Comparison of ENCODE assay signal across 1 cellular context in the genomic region with DNA sequence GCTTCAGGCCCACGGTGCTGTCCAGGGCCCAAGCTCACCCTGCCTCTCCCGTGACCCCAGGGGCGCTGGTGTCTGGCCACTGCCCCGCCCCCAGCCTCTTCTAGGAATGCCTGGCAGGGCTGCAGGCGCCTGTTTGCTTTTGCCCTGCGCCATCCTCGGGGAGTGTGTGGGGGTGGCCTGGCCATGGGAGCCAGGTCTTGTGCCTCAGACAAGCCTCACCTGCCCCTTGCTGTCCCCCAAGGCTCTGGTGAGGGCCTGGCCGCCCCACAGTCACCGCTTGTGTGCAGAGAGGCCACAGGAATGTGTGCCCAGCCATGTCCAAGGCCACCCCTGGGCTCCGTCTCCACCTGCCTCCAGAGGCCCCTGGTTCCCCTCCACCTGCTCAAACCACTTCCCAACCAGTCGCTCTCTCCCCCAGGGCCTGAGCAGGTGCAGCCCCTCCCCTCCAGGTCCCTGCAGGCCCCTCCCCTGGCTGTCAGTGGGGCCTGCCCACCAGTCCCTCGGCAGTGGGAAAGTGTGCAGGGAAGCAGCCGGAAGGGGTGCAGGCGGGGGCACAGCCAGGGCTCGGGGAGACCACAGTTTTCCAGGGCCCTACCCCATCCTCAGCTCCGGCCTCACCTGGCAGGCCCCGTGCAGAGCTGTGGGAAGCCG.
A peak's percentile ranks its signal among the peaks of the same experiment; 100 is the strongest.
TF ChIP-seq lines count a peak whose summit lies in the region.

No MANE protein-coding gene starts in this region.

TF ChIP-seq in HepG2, 621 proteins besides CTCF, POLR2A, EP300 and RAD21 (continued from another document and continues in another):
- TF ChIP-seq, protein P1, sequence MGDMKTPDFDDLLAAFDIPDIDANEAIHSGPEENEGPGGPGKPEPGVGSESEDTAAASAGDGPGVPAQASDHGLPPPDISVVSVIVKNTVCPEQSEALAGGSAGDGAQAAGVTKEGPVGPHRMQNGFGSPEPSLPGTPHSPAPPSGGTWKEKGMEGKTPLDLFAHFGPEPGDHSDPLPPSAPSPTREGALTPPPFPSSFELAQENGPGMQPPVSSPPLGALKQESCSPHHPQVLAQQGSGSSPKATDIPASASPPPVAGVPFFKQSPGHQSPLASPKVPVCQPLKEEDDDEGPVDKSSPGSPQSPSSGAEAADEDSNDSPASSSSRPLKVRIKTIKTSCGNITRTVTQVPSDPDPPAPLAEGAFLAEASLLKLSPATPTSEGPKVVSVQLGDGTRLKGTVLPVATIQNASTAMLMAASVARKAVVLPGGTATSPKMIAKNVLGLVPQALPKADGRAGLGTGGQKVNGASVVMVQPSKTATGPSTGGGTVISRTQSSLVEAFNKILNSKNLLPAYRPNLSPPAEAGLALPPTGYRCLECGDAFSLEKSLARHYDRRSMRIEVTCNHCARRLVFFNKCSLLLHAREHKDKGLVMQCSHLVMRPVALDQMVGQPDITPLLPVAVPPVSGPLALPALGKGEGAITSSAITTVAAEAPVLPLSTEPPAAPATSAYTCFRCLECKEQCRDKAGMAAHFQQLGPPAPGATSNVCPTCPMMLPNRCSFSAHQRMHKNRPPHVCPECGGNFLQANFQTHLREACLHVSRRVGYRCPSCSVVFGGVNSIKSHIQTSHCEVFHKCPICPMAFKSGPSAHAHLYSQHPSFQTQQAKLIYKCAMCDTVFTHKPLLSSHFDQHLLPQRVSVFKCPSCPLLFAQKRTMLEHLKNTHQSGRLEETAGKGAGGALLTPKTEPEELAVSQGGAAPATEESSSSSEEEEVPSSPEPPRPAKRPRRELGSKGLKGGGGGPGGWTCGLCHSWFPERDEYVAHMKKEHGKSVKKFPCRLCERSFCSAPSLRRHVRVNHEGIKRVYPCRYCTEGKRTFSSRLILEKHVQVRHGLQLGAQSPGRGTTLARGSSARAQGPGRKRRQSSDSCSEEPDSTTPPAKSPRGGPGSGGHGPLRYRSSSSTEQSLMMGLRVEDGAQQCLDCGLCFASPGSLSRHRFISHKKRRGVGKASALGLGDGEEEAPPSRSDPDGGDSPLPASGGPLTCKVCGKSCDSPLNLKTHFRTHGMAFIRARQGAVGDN (CRISPR knock-in tag; IDR thresholded peaks at IDR 0.05) = peak; percentile 78
- peak; percentile 74; the same call in 1 of the 2 replicates for TF ChIP-seq RARA (CRISPR knock-in tag; IDR thresholded peaks at IDR 0.05)
- no peak for TF ChIP-seq GATA4 (IDR thresholded peaks at IDR 0.05; ENCODE audit: borderline replicate concordance, low read depth)
- TF ChIP-seq, protein P2, sequence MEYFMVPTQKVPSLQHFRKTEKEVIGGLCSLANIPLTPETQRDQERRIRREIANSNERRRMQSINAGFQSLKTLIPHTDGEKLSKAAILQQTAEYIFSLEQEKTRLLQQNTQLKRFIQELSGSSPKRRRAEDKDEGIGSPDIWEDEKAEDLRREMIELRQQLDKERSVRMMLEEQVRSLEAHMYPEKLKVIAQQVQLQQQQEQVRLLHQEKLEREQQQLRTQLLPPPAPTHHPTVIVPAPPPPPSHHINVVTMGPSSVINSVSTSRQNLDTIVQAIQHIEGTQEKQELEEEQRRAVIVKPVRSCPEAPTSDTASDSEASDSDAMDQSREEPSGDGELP (IDR thresholded peaks at IDR 0.05; ENCODE audit: borderline replicate concordance, low read depth) = peak; percentile 57; the same call in 1 of the 2 replicates
- peak; percentile 69 for TF ChIP-seq DR1 (CRISPR knock-in tag; IDR thresholded peaks at IDR 0.05)
- TF ChIP-seq, protein P3, sequence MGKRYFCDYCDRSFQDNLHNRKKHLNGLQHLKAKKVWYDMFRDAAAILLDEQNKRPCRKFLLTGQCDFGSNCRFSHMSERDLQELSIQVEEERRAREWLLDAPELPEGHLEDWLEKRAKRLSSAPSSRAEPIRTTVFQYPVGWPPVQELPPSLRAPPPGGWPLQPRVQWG (CRISPR knock-in tag; IDR thresholded peaks at IDR 0.05; ENCODE audit: borderline replicate concordance, low read depth) = no peak
- TF ChIP-seq, protein P4, sequence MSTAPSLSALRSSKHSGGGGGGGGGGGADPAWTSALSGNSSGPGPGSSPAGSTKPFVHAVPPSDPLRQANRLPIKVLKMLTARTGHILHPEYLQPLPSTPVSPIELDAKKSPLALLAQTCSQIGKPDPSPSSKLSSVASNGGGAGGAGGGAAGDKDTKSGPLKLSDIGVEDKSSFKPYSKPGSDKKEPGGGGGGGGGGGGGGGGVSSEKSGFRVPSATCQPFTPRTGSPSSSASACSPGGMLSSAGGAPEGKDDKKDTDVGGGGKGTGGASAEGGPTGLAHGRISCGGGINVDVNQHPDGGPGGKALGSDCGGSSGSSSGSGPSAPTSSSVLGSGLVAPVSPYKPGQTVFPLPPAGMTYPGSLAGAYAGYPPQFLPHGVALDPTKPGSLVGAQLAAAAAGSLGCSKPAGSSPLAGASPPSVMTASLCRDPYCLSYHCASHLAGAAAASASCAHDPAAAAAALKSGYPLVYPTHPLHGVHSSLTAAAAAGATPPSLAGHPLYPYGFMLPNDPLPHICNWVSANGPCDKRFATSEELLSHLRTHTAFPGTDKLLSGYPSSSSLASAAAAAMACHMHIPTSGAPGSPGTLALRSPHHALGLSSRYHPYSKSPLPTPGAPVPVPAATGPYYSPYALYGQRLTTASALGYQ (CRISPR knock-in tag; IDR thresholded peaks at IDR 0.05) = no peak
- TF ChIP-seq ZMYM2 (CRISPR knock-in tag; IDR thresholded peaks at IDR 0.05) = no peak
- TF ChIP-seq TCF12 (IDR thresholded peaks at IDR 0.05) = no peak
- TF ChIP-seq TCF12 (CRISPR knock-in tag; IDR thresholded peaks at IDR 0.05) = peak; percentile 30; the same call in 1 of the 2 replicates
- TF ChIP-seq, protein P5, sequence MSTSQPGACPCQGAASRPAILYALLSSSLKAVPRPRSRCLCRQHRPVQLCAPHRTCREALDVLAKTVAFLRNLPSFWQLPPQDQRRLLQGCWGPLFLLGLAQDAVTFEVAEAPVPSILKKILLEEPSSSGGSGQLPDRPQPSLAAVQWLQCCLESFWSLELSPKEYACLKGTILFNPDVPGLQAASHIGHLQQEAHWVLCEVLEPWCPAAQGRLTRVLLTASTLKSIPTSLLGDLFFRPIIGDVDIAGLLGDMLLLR (CRISPR knock-in tag; IDR thresholded peaks at IDR 0.05) = peak; percentile 50; the same call in 1 of the 2 replicates
- TF ChIP-seq ZFY (CRISPR knock-in tag; IDR thresholded peaks at IDR 0.05) = peak; percentile 53
- TF ChIP-seq, protein P6, sequence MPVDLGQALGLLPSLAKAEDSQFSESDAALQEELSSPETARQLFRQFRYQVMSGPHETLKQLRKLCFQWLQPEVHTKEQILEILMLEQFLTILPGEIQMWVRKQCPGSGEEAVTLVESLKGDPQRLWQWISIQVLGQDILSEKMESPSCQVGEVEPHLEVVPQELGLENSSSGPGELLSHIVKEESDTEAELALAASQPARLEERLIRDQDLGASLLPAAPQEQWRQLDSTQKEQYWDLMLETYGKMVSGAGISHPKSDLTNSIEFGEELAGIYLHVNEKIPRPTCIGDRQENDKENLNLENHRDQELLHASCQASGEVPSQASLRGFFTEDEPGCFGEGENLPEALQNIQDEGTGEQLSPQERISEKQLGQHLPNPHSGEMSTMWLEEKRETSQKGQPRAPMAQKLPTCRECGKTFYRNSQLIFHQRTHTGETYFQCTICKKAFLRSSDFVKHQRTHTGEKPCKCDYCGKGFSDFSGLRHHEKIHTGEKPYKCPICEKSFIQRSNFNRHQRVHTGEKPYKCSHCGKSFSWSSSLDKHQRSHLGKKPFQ (CRISPR knock-in tag; IDR thresholded peaks at IDR 0.05; ENCODE audit: insufficient replicate concordance) = no peak
- TF ChIP-seq MZF1 (CRISPR knock-in tag; IDR thresholded peaks at IDR 0.05; ENCODE audit: borderline replicate concordance) = no peak
- no peak for TF ChIP-seq SRF (IDR thresholded peaks at IDR 0.05; ENCODE audit: low read depth, low read length)
- TF ChIP-seq MTF1 (CRISPR knock-in tag; IDR thresholded peaks at IDR 0.05) = no peak
- TF ChIP-seq ZNF883 (CRISPR knock-in tag; IDR thresholded peaks at IDR 0.05; ENCODE audit: not compliant biosample characterization) = no peak
- TF ChIP-seq, protein P7, sequence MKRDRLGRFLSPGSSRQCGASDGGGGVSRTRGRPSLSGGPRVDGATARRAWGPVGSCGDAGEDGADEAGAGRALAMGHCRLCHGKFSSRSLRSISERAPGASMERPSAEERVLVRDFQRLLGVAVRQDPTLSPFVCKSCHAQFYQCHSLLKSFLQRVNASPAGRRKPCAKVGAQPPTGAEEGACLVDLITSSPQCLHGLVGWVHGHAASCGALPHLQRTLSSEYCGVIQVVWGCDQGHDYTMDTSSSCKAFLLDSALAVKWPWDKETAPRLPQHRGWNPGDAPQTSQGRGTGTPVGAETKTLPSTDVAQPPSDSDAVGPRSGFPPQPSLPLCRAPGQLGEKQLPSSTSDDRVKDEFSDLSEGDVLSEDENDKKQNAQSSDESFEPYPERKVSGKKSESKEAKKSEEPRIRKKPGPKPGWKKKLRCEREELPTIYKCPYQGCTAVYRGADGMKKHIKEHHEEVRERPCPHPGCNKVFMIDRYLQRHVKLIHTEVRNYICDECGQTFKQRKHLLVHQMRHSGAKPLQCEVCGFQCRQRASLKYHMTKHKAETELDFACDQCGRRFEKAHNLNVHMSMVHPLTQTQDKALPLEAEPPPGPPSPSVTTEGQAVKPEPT (CRISPR knock-in tag; IDR thresholded peaks at IDR 0.05; ENCODE audit: low read depth) = no peak; the same call in 1 of the 2 replicates
- no peak for TF ChIP-seq IRX3 (CRISPR knock-in tag; IDR thresholded peaks at IDR 0.05; ENCODE audit: borderline replicate concordance, low read depth)
- TF ChIP-seq NR2F2 (IDR thresholded peaks at IDR 0.05; ENCODE audit: borderline replicate concordance, low read depth) = 0 out of 2 replicates have a peak, but pooled peaks have one; percentile 31
- peak; percentile 17; the same call in 1 of the 2 replicates for TF ChIP-seq YEATS4 (CRISPR knock-in tag; IDR thresholded peaks at IDR 0.05; ENCODE audit: borderline replicate concordance)
- TF ChIP-seq, protein P8, sequence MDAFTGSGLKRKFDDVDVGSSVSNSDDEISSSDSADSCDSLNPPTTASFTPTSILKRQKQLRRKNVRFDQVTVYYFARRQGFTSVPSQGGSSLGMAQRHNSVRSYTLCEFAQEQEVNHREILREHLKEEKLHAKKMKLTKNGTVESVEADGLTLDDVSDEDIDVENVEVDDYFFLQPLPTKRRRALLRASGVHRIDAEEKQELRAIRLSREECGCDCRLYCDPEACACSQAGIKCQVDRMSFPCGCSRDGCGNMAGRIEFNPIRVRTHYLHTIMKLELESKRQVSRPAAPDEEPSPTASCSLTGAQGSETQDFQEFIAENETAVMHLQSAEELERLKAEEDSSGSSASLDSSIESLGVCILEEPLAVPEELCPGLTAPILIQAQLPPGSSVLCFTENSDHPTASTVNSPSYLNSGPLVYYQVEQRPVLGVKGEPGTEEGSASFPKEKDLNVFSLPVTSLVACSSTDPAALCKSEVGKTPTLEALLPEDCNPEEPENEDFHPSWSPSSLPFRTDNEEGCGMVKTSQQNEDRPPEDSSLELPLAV (CRISPR knock-in tag; conservative IDR thresholded peaks at IDR 0.05; ENCODE audit: low read depth) = no peak
- peak; percentile 64 for TF ChIP-seq KDM2A (CRISPR knock-in tag; IDR thresholded peaks at IDR 0.05; ENCODE audit: borderline replicate concordance, low read depth)
- no peak for TF ChIP-seq TCF7L2 (IDR thresholded peaks at IDR 0.05; ENCODE audit: low read depth, low read length)
- TF ChIP-seq NKX3-1 (CRISPR knock-in tag; IDR thresholded peaks at IDR 0.05) = no peak
- TF ChIP-seq SUZ12 (IDR thresholded peaks at IDR 0.05; ENCODE audit: low read depth, low read length) = no peak
- TF ChIP-seq RXRA (CRISPR knock-in tag; IDR thresholded peaks at IDR 0.05) = peak; percentile 89
- TF ChIP-seq, protein P9, sequence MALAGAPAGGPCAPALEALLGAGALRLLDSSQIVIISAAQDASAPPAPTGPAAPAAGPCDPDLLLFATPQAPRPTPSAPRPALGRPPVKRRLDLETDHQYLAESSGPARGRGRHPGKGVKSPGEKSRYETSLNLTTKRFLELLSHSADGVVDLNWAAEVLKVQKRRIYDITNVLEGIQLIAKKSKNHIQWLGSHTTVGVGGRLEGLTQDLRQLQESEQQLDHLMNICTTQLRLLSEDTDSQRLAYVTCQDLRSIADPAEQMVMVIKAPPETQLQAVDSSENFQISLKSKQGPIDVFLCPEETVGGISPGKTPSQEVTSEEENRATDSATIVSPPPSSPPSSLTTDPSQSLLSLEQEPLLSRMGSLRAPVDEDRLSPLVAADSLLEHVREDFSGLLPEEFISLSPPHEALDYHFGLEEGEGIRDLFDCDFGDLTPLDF (CRISPR knock-in tag; IDR thresholded peaks at IDR 0.05) = no peak
- TF ChIP-seq RELA (CRISPR knock-in tag; IDR thresholded peaks at IDR 0.05) = no peak
- peak; percentile 69; the same call in 1 of the 2 replicates for TF ChIP-seq ZSCAN21 (CRISPR knock-in tag; IDR thresholded peaks at IDR 0.05; ENCODE audit: borderline replicate concordance)
- TF ChIP-seq, protein P10, sequence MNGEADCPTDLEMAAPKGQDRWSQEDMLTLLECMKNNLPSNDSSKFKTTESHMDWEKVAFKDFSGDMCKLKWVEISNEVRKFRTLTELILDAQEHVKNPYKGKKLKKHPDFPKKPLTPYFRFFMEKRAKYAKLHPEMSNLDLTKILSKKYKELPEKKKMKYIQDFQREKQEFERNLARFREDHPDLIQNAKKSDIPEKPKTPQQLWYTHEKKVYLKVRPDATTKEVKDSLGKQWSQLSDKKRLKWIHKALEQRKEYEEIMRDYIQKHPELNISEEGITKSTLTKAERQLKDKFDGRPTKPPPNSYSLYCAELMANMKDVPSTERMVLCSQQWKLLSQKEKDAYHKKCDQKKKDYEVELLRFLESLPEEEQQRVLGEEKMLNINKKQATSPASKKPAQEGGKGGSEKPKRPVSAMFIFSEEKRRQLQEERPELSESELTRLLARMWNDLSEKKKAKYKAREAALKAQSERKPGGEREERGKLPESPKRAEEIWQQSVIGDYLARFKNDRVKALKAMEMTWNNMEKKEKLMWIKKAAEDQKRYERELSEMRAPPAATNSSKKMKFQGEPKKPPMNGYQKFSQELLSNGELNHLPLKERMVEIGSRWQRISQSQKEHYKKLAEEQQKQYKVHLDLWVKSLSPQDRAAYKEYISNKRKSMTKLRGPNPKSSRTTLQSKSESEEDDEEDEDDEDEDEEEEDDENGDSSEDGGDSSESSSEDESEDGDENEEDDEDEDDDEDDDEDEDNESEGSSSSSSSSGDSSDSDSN (CRISPR knock-in tag; IDR thresholded peaks at IDR 0.05) = peak; percentile 80
